8 cellular contexts compared by ENCODE assay signal in genomic region chr3:187737401-187738088, GRCh38. TPM values are rescaled to one million over a fixed set of nuclear protein-coding genes. Genes with fewer than 3 reads are reported as not detected.
DNase-seq lines count a peak whose midpoint lies in the region; ATAC-seq and TF ChIP-seq lines count a peak whose summit lies in the region.

No MANE protein-coding gene starts in this region.

- ATAC-seq in left lung = peak; percentile 35
- ATAC-seq in GM21528 (IDR thresholded peaks at IDR 0.05; ENCODE audit: low FRiP score, unreplicated experiment) = no peak

- CTCF ChIA-PET in AG04449 (lab: Yijun Ruan, JAX) = interaction anchor here (1.1 to 9.8 kb wide), 20 partner anchors 9 to 1497 kb away, joined by 3 to 322 read pairs (median 7); partner anchors contain the start of gene LPP

- peak overlapping the region; percentile 100 for H3K27ac Mint-ChIP-seq in HFFc6

- H3K27me3 Mint-ChIP-seq in HFFc6 (ENCODE audit: insufficient read depth) = peaks cover 3% of the 10 kb centered on the region; the same call in 1 of the 2 replicates

- intact Hi-C loops in left lung (cut with DNase I) = no loop called here

- peaks cover 27 to 64% of the 10 kb centered on the region in 2 donors for H3K4me1 ChIP-seq in left lung

- peak overlapping the region; percentile 94 for H3K4me3 ChIP-seq in AG04449 (ENCODE audit: low read depth, low read length)
- H3K4me3 ChIP-seq in WI38 (ENCODE audit: low read depth, low read length) = peak overlapping the region; percentile 58
- H3K4me3 ChIP-seq in left lung = peak overlapping the region; percentile 44 to 57

- H3K27ac ChIP-seq in left lung = peak overlapping the region; percentile 99

- POLR2A ChIA-PET in AG04449 (lab: Yijun Ruan, JAX) = interaction anchor here (0.7 to 1.1 kb wide), 2 partner anchors 752 to 895 kb away, joined by 3 to 6 read pairs; no protein-coding TSS in a partner anchor

- peaks cover 66% of the 10 kb centered on the region for H3K4me1 Mint-ChIP-seq in HFFc6 (ENCODE audit: low read depth)

- TF ChIP-seq CTCF in AG04449 (IDR thresholded peaks at IDR 0.05; ENCODE audit: insufficient read depth, low read length, missing control alignments) (no peak), HFFc6 (IDR thresholded peaks at IDR 0.05) (peak; percentile 17; the same call in 1 of the 2 replicates), WI38 (IDR thresholded peaks at IDR 0.05; ENCODE audit: low read depth, low read length) (no peak), left lung (IDR thresholded peaks at IDR 0.05) (peak in 1 of 2 donors; percentile 33)

- no peaks in the 10 kb centered on the region for H3K9me3 ChIP-seq in left lung

- H3K9me3 Mint-ChIP-seq in HFFc6 = no peaks in the 10 kb centered on the region

- H3K27me3 ChIP-seq in left lung = no peaks in the 10 kb centered on the region

- H3K4me3 Mint-ChIP-seq in HFFc6 = peak overlapping the region; percentile 97

- DNase-seq in AG04449 (ENCODE audit: low read depth, low spot score) (no peak), HFFc6 (peak; percentile 65), dermis blood vessel endothelial cell (peak; percentile 78), left lung (peak; percentile 88 to 96), NCI-H2196 treated with DMSO at 0.1 percent for 48 hours (lab: John Stamatoyannopoulos, UW; ENCODE audit: unreplicated experiment) (no peak)
- DNase-seq in stimulated activated CD4-positive, alpha-beta T cell treated with anti-CD3 and anti-CD28 coated beads, Interleukin-1b, Interleukin-23, amount 100 ng/mL, for 4 hours (ENCODE audit: low read depth in 2 of 2) = peak; percentile 44 to 53

- peaks cover 0 to 34% of the 10 kb centered on the region in 2 donors for H3K36me3 ChIP-seq in left lung

- H3K36me3 Mint-ChIP-seq in HFFc6 (ENCODE audit: low read depth) = peaks cover 26% of the 10 kb centered on the region

RNA-seq across cellular contexts. Expression of gene BCL6, which starts 7.7 kb away (rescaled TPM):
- total RNA-seq in HFFc6 (2021; fragmentation: NEBNext Ultra II Directional; extraction: Animal tissue kit (Norgen Biotek cat#: 25700)) = 10 to 100 TPM; 28.0 to 36.5 (median 31.1) TPM
- total RNA-seq in dermis blood vessel endothelial cell = 1.7 and 2.2 TPM in 2 replicates
- 100 to 1,000 TPM in 1 of 2 donors, 10 to 100 TPM in 1; 79.9 to 160 TPM for total RNA-seq in left lung

RNA-seq across cellular contexts. Expression of gene RTP2, which starts 35.2 kb away (rescaled TPM):
- total RNA-seq in HFFc6 (2021; fragmentation: NEBNext Ultra II Directional; extraction: Animal tissue kit (Norgen Biotek cat#: 25700)) = not detected
- total RNA-seq in dermis blood vessel endothelial cell (not detected in 2 replicates), left lung (not detected)

Comparison
In these comparisons a context has a peak if more than half of its experiments do, and no peak if none do; other contexts are left out.
1. DNase-seq: peak in HFFc6 (single experiment), dermis blood vessel endothelial cell (single experiment), left lung (2 of 2) and stimulated activated CD4-positive, alpha-beta T cell treated with anti-CD3 and anti-CD28 coated beads, Interleukin-1b, Interleukin-23, amount 100 ng/mL, for 4 hours (2 of 2); none in AG04449 (single experiment) and NCI-H2196 treated with DMSO at 0.1 percent for 48 hours (single experiment).
2. Peak in every context shown above with its lines, with median percentiles within 50 percentile points of each other: H3K4me3 ChIP-seq.